ENCODE assay signal across 8 cellular contexts in genomic region chr2:219597552-219598307, GRCh38. TPM values are rescaled to one million over a fixed set of nuclear protein-coding genes. Genes with fewer than 3 reads are reported as not detected.
DNase-seq lines count a peak whose midpoint lies in the region; ATAC-seq and TF ChIP-seq lines count a peak whose summit lies in the region.

A gene with protein sequence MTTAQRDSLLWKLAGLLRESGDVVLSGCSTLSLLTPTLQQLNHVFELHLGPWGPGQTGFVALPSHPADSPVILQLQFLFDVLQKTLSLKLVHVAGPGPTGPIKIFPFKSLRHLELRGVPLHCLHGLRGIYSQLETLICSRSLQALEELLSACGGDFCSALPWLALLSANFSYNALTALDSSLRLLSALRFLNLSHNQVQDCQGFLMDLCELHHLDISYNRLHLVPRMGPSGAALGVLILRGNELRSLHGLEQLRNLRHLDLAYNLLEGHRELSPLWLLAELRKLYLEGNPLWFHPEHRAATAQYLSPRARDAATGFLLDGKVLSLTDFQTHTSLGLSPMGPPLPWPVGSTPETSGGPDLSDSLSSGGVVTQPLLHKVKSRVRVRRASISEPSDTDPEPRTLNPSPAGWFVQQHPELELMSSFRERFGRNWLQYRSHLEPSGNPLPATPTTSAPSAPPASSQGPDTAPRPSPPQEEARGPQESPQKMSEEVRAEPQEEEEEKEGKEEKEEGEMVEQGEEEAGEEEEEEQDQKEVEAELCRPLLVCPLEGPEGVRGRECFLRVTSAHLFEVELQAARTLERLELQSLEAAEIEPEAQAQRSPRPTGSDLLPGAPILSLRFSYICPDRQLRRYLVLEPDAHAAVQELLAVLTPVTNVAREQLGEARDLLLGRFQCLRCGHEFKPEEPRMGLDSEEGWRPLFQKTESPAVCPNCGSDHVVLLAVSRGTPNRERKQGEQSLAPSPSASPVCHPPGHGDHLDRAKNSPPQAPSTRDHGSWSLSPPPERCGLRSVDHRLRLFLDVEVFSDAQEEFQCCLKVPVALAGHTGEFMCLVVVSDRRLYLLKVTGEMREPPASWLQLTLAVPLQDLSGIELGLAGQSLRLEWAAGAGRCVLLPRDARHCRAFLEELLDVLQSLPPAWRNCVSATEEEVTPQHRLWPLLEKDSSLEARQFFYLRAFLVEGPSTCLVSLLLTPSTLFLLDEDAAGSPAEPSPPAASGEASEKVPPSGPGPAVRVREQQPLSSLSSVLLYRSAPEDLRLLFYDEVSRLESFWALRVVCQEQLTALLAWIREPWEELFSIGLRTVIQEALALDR (plus strand): TSS chr2:219597857. CDS start chr2:219598120, 263 bp downstream.

- H3K27me3 ChIP-seq in H7 (ENCODE audit: control insufficient read depth, insufficient read depth, low read length): no peaks in the 10 kb centered on the region

- no peak for TF ChIP-seq CTCF in fibroblast of pulmonary artery (IDR thresholded peaks at IDR 0.05; ENCODE audit: low read length, missing control alignments)

- H3K4me3 ChIP-seq in H7 (ENCODE audit: insufficient read depth, low read depth, low read length): peak within 1 kb of the TSS; percentile 52
- H3K4me3 ChIP-seq in fibroblast of pulmonary artery (replicated peaks; ENCODE audit: low read depth, low read length): peak within 1 kb of the TSS; percentile 75

- peaks cover 12 to 17% of the 10 kb centered on the region in 2 donors for H3K4me1 Mint-ChIP-seq in natural killer cell treated with Interleukin-12 subunit alpha and Interleukin-12 subunit beta and Interleukin-15 and Interleukin-18, amount 100 ng/mL, for 72 hours (ENCODE audit: low read depth in 2 of 2)

- peaks cover 2% of the 10 kb centered on the region for H3K36me3 ChIP-seq in H7 (replicated peaks; ENCODE audit: control insufficient read depth, insufficient read depth, low read length)

- peak; percentile 94 to 95 for ATAC-seq in natural killer cell treated with Interleukin-12 subunit alpha and Interleukin-12 subunit beta and Interleukin-15 and Interleukin-18, amount 100 ng/mL, for 72 hours
- peak; percentile 92 for ATAC-seq in stimulated activated naive CD8-positive, alpha-beta T cell treated with anti-CD3 and anti-CD28 coated beads, Interleukin-15, Interleukin-2, amounts not matched to agents 100 U/mL and 50 U/mL, for 24 hours

- peak within 1 kb of the TSS; percentile 84 to 94 for H3K27ac Mint-ChIP-seq in natural killer cell treated with Interleukin-12 subunit alpha and Interleukin-12 subunit beta and Interleukin-15 and Interleukin-18, amount 100 ng/mL, for 72 hours

- peak within 1 kb of the TSS; percentile 90 for H3K4me3 Mint-ChIP-seq in natural killer cell treated with Interleukin-12 subunit alpha and Interleukin-12 subunit beta and Interleukin-15 and Interleukin-18, amount 100 ng/mL, for 72 hours

- DNase-seq in ELF-1 (ENCODE audit: low read depth, low spot score) (peak; percentile 99), H7 (peak; percentile 97), M059J (ENCODE audit: low read depth) (peak; percentile 97), SHP77 (lab: John Stamatoyannopoulos, UW) (peak; percentile 97 to 98), fibroblast of pulmonary artery (ENCODE audit: low read depth) (peak; percentile 97)
- DNase-seq in activated effector memory CD4-positive, alpha-beta T cell treated with Interleukin-2 at 50 U/mL for 16 hours: peak; percentile 87
- peak; percentile 96 for DNase-seq in natural killer cell treated with Interleukin-12 subunit alpha and Interleukin-12 subunit beta and Interleukin-15 and Interleukin-18, amount 100 ng/mL, for 72 hours (ENCODE audit: low spot score)
- DNase-seq in stimulated activated naive CD8-positive, alpha-beta T cell treated with anti-CD3 and anti-CD28 coated beads, Interleukin-15, Interleukin-2, amounts not matched to agents 100 U/mL and 50 U/mL, for 24 hours: peak; percentile 94

- no peaks in the 10 kb centered on the region for H3K9me3 Mint-ChIP-seq in natural killer cell treated with Interleukin-12 subunit alpha and Interleukin-12 subunit beta and Interleukin-15 and Interleukin-18, amount 100 ng/mL, for 72 hours

- H3K27me3 Mint-ChIP-seq in natural killer cell treated with Interleukin-12 subunit alpha and Interleukin-12 subunit beta and Interleukin-15 and Interleukin-18, amount 100 ng/mL, for 72 hours: peaks cover 7 to 9% of the 10 kb centered on the region in 2 donors

- H3K36me3 Mint-ChIP-seq in natural killer cell treated with Interleukin-12 subunit alpha and Interleukin-12 subunit beta and Interleukin-15 and Interleukin-18, amount 100 ng/mL, for 72 hours: no peaks in the 10 kb centered on the region

RNA-seq across cellular contexts. Expression of the gene that starts here (rescaled TPM):
- 26.6 and 37.2 TPM in 2 replicates for total RNA-seq in H7 (2014; rRNA removed; shearing (Covaris generic))
- total RNA-seq in M059J (2014; rRNA removed; shearing (Covaris generic)): 6.7 and 16.3 TPM in 2 replicates
- total RNA-seq in natural killer cell treated with Interleukin-12 subunit alpha and Interleukin-12 subunit beta and Interleukin-15 and Interleukin-18, amount 100 ng/mL, for 72 hours: 10 to 100 TPM; 27.7 to 50.7 TPM

Comparison
In these comparisons a context has a peak if more than half of its experiments do, and no peak if none do; other contexts are left out.
1. Peak in every context shown above with its lines: DNase-seq, ATAC-seq and H3K4me3 ChIP-seq.